ENCODE assay signal across 8 cellular contexts in genomic region chr11:43644626-43645299, GRCh38. TPM values are rescaled to one million over a fixed set of nuclear protein-coding genes. Genes with fewer than 3 reads are reported as not detected.
DNase-seq lines count a peak whose midpoint lies in the region; ATAC-seq and TF ChIP-seq lines count a peak whose summit lies in the region.

No MANE protein-coding gene starts in this region.

- TF ChIP-seq CTCF in mammary epithelial cell (conservative IDR thresholded peaks at IDR 0.05 in 1 of 2, IDR thresholded peaks at IDR 0.05 in 1 of 2; ENCODE audit: extremely low read depth in 1 of 2, insufficient read depth in 1 of 2, low read depth in 1 of 2, low read length in 2 of 2) (no peak), lower lobe of right lung (IDR thresholded peaks at IDR 0.05) (no peak), upper lobe of right lung (IDR thresholded peaks at IDR 0.05) (no peak)

- H3K79me2 ChIP-seq in mammary epithelial cell (ENCODE audit: insufficient read depth, low read length): peaks cover 25% of the 10 kb centered on the region

- dilution Hi-C loops in mammary epithelial cell (cut with HindIII; ENCODE audit: low sequenced_read_pairs): no loop called here

- no peaks in the 10 kb centered on the region; the same call in 1 of the 2 replicates for H3K4me1 ChIP-seq in HUES64 (ENCODE audit: insufficient read depth, low read length)
- peaks cover 6% of the 10 kb centered on the region for H3K4me1 ChIP-seq in mammary epithelial cell (ENCODE audit: insufficient read depth, low read length)
- peaks cover 9% of the 10 kb centered on the region for H3K4me1 ChIP-seq in lower lobe of right lung
- H3K4me1 ChIP-seq in upper lobe of right lung: peaks cover 8% of the 10 kb centered on the region

- H3K4me3 ChIP-seq in HUES64 (ENCODE audit: low read length) (peak overlapping the region; percentile 87), mammary epithelial cell (replicated peaks in 1 of 3; ENCODE audit: insufficient read depth in 1 of 3, low read depth in 2 of 3, low read length in 3 of 3) (peak overlapping the region; percentile 79 to 80 (median 80)), lower lobe of right lung (peak overlapping the region; percentile 84), upper lobe of right lung (peak overlapping the region; percentile 84)

- in situ Hi-C loops in mammary epithelial cell (cut with MboI; ENCODE audit: low sequenced_read_pairs in 2 of 2): no loop called here

- no peak overlapping the region for H3K27ac ChIP-seq in HUES64 (ENCODE audit: low read depth, low read length)
- H3K27ac ChIP-seq in mammary epithelial cell (ENCODE audit: insufficient read depth, low read depth, low read length): peak overlapping the region; percentile 45
- peak overlapping the region; percentile 83 for H3K27ac ChIP-seq in lower lobe of right lung
- H3K27ac ChIP-seq in upper lobe of right lung: peak overlapping the region; percentile 82

- H3K9me3 ChIP-seq in HUES64 (ENCODE audit: insufficient read depth, low read depth, low read length) (no peaks in the 10 kb centered on the region), mammary epithelial cell (replicated peaks; ENCODE audit: insufficient read depth, low read length) (no peaks in the 10 kb centered on the region), lower lobe of right lung (no peaks in the 10 kb centered on the region), upper lobe of right lung (no peaks in the 10 kb centered on the region)

- H2AFZ ChIP-seq in mammary epithelial cell (ENCODE audit: low read depth, low read length): peak overlapping the region; percentile 98

- no peaks in the 10 kb centered on the region for H3K27me3 ChIP-seq in HUES64 (ENCODE audit: insufficient read depth, low read length)
- peaks cover 2% of the 10 kb centered on the region for H3K27me3 ChIP-seq in mammary epithelial cell (ENCODE audit: insufficient read depth, low read length)
- peaks cover 5% of the 10 kb centered on the region for H3K27me3 ChIP-seq in lower lobe of right lung (ENCODE audit: low read depth)
- H3K27me3 ChIP-seq in upper lobe of right lung: peaks cover 19% of the 10 kb centered on the region

- intact Hi-C loops in mammary epithelial cell (cut with micrococcal nuclease) (loop anchor here (10.0 kb wide), 1 partner anchor 160 kb away; no protein-coding TSS in a partner anchor), lower lobe of right lung (cut with DNase I) (no loop called here), upper lobe of right lung (cut with DNase I) (no loop called here)

- no TSS peak for BruUV-seq in mammary epithelial cell (replicated peaks; lab: Mats Ljungman, UMichigan)

- H3K9ac ChIP-seq in HUES64 (ENCODE audit: low read depth, low read length) (peak overlapping the region; percentile 88), mammary epithelial cell (ENCODE audit: insufficient read depth, low read length) (peak overlapping the region; percentile 66)

- peak overlapping the region; percentile 77 for H3K4me2 ChIP-seq in mammary epithelial cell (ENCODE audit: insufficient read depth, low read depth, low read length)

- ATAC-seq in lower lobe of right lung: peak; percentile 49
- peak; percentile 53 for ATAC-seq in upper lobe of right lung
- no peak for ATAC-seq in GM19324 (IDR thresholded peaks at IDR 0.05; ENCODE audit: low FRiP score, unreplicated experiment)

- CTCF ChIA-PET in mammary epithelial cell (lab: Charles Lee; ENCODE audit: low non-redundant PET): no interaction called here

- no peaks in the 10 kb centered on the region for H4K20me1 ChIP-seq in mammary epithelial cell (ENCODE audit: insufficient read depth, low read length)

- whole genome bisulfite sequencing in HUES64: 35% methylated on average over 7 of the region's 7 CpGs
- 0% methylated on average over 7 of the region's 7 CpGs for WGBS in mammary epithelial cell (ENCODE audit: low coverage, missing lambda C conversion rate)

- peak; percentile 13 for DNase-seq in CD1c-positive myeloid dendritic cell (ENCODE audit: extremely low spot score)
- peak; percentile 4 for DNase-seq in mammary epithelial cell
- DNase-seq in lower lobe of right lung: no peak
- DNase-seq in upper lobe of right lung: no peak
- no peak for DNase-seq in NCI-H2029 treated with DMSO at 0.1 percent for 48 hours (lab: John Stamatoyannopoulos, UW)
- no peak for DNase-seq in effector CD4-positive, alpha-beta T cell

- H3K36me3 ChIP-seq in HUES64 (ENCODE audit: insufficient read depth, low read length) (no peaks in the 10 kb centered on the region; the same call in 1 of the 2 replicates), mammary epithelial cell (ENCODE audit: insufficient read depth, low read length) (no peaks in the 10 kb centered on the region), lower lobe of right lung (no peaks in the 10 kb centered on the region), upper lobe of right lung (no peaks in the 10 kb centered on the region)

RNA-seq across cellular contexts. Expression of gene HSD17B12, which starts 35.8 kb away (rescaled TPM):
- polyA plus RNA-seq in HUES64 (2013, experiment 1 of 2): 96.3 TPM
- polyA plus RNA-seq in HUES64 (2013, experiment 2 of 2): 117 TPM
- 100 to 1,000 TPM; 151 to 175 TPM for total RNA-seq in mammary epithelial cell
- polyA plus RNA-seq in mammary epithelial cell: 71.4 TPM
- polyA minus RNA-seq in mammary epithelial cell: 277 TPM
- 101 TPM for total RNA-seq in lower lobe of right lung
- total RNA-seq in upper lobe of right lung: 99.8 TPM

Comparison
In these comparisons a context has a peak if more than half of its experiments do, and no peak if none do; other contexts are left out.
1. DNase-seq: peak in CD1c-positive myeloid dendritic cell (single experiment) and mammary epithelial cell (single experiment); none in lower lobe of right lung (single experiment), upper lobe of right lung (single experiment), NCI-H2029 treated with DMSO at 0.1 percent for 48 hours (single experiment) and effector CD4-positive, alpha-beta T cell (single experiment).
2. Peak in every context shown above with its lines, with median percentiles within 50 percentile points of each other: H3K4me3 ChIP-seq.